Comparison of ENCODE assay signal across 10 cellular contexts in the genomic region with DNA sequence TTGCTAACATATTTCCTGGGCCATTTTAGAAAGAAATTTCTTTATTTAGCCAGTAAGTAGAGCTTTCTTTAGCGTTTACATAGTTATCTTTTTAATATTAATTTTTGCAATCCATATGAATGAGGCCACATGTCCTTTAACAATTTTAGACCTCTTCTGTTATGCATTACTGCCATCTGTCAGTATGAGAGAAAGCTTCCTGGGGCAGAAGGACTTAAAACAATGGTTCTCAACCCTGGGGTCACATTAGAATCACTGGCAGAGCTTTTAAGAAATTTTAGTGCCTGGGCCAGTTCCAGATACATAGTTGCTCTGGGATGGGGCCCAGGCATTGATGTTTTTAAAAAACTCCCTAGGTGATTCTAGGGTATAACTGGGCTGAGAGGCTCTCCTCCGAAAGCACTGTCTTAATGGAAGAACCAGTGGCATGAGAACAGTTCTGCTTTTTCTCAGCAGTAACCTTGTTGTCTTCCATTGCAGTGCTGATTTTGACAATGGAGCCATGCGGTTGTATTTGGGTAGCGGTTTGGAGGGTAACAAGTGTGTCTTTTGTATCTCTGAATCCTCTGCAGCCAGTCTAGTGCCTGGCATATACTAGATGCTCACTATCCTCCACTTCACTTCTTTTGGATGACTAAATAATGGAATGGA.
DNase-seq lines count a peak whose midpoint lies in the region; ATAC-seq and TF ChIP-seq lines count a peak whose summit lies in the region.
"Had no signal": no experiment of that assay in that cellular context is flagged by ENCODE, and none has a peak within 500 bp of the region (broad histone marks: within the 10 kb centered on the region; RNA-seq: fewer than 3 reads in every experiment).

No MANE protein-coding gene starts in this region.

- no peaks in the 10 kb centered on the region for H3K36me3 ChIP-seq in HAP-1 (replicated peaks)

- peaks cover 35% of the 10 kb centered on the region for H3K4me1 ChIP-seq in mononuclear cell (ENCODE audit: insufficient read depth, low read length)
- peaks cover 6% of the 10 kb centered on the region; the same call in 1 of the 2 replicates for H3K4me1 ChIP-seq in HAP-1

- no peak overlapping the region for H3K4me3 Mint-ChIP-seq in activated T-helper 1 cell treated with anti-CD3 and anti-CD28 coated beads, Interleukin-12 subunit alpha, Interleukin-12 subunit beta, Interleukin-2, Interleukin-4 antibody, amounts not matched to agents 30 ng/mL and 10 ng/mL and 1 ng/mL, durations not matched to agents 14 hours and 24 hours and 36 hours

- peak overlapping the region; percentile 62 for H3K4me3 ChIP-seq in GM08714 (ENCODE audit: low read length)
- H3K4me3 ChIP-seq in mononuclear cell (ENCODE audit: low read length), result peak overlapping the region; percentile 47
- no peak overlapping the region for H3K4me3 ChIP-seq in HAP-1

- no peaks in the 10 kb centered on the region for H3K4me1 Mint-ChIP-seq in activated T-helper 1 cell treated with anti-CD3 and anti-CD28 coated beads, Interleukin-12 subunit alpha, Interleukin-12 subunit beta, Interleukin-2, Interleukin-4 antibody, amounts not matched to agents 30 ng/mL and 10 ng/mL and 1 ng/mL, durations not matched to agents 14 hours and 24 hours and 36 hours (ENCODE audit: low read depth)

- no peak for DNase-seq in mesenteric fat pad (ENCODE audit: low spot score)
- no peak for DNase-seq in HAP-1 (ENCODE audit: low spot score in 2 of 2)
- DNase-seq in activated T-helper 1 cell treated with anti-CD3 and anti-CD28 coated beads, Interleukin-12 subunit alpha, Interleukin-12 subunit beta, Interleukin-2, Interleukin-4 antibody, amounts not matched to agents 30 ng/mL and 10 ng/mL and 1 ng/mL, durations not matched to agents 14 hours and 24 hours and 36 hours (ENCODE audit: low spot score), result no peak
- DNase-seq: GF-D8, retina had no signal

- ATAC-seq in GM21825 (IDR thresholded peaks at IDR 0.05; ENCODE audit: unreplicated experiment), result peak; percentile 37
- ATAC-seq in HG03045 (IDR thresholded peaks at IDR 0.05; ENCODE audit: unreplicated experiment), result no peak

- intact Hi-C loops in activated T-helper 1 cell treated with anti-CD3 and anti-CD28 coated beads, Interleukin-12 subunit alpha, Interleukin-12 subunit beta, Interleukin-2, Interleukin-4 antibody, amounts not matched to agents 30 ng/mL and 10 ng/mL and 1 ng/mL, durations not matched to agents 14 hours and 24 hours and 36 hours (cut with micrococcal nuclease), result loop anchor here (10.0 kb wide), 1 partner anchor 80 kb away; no protein-coding TSS in a partner anchor

- TF ChIP-seq CTCF in VCaP (conservative IDR thresholded peaks at IDR 0.05), result peak; percentile 48

- H3K9me3 Mint-ChIP-seq in activated T-helper 1 cell treated with anti-CD3 and anti-CD28 coated beads, Interleukin-12 subunit alpha, Interleukin-12 subunit beta, Interleukin-2, Interleukin-4 antibody, amounts not matched to agents 30 ng/mL and 10 ng/mL and 1 ng/mL, durations not matched to agents 14 hours and 24 hours and 36 hours, result peaks cover 4% of the 10 kb centered on the region

- H3K9me3 ChIP-seq in mononuclear cell (ENCODE audit: low read depth, low read length) (no peaks in the 10 kb centered on the region), HAP-1 (no peaks in the 10 kb centered on the region)

- H3K27ac Mint-ChIP-seq in activated T-helper 1 cell treated with anti-CD3 and anti-CD28 coated beads, Interleukin-12 subunit alpha, Interleukin-12 subunit beta, Interleukin-2, Interleukin-4 antibody, amounts not matched to agents 30 ng/mL and 10 ng/mL and 1 ng/mL, durations not matched to agents 14 hours and 24 hours and 36 hours, result no peak overlapping the region

- H3K27me3 ChIP-seq in mononuclear cell (ENCODE audit: insufficient read depth, low read length) (no peaks in the 10 kb centered on the region), HAP-1 (ENCODE audit: low read depth) (no peaks in the 10 kb centered on the region)

- no peaks in the 10 kb centered on the region for H3K36me3 Mint-ChIP-seq in activated T-helper 1 cell treated with anti-CD3 and anti-CD28 coated beads, Interleukin-12 subunit alpha, Interleukin-12 subunit beta, Interleukin-2, Interleukin-4 antibody, amounts not matched to agents 30 ng/mL and 10 ng/mL and 1 ng/mL, durations not matched to agents 14 hours and 24 hours and 36 hours (ENCODE audit: low read depth)

- H3K27ac ChIP-seq in VCaP, result no peak overlapping the region

- in situ Hi-C loops in HAP-1 (cut with MboI; ENCODE audit: low sequenced_read_pairs), result no loop called here

- H3K27me3 Mint-ChIP-seq in activated T-helper 1 cell treated with anti-CD3 and anti-CD28 coated beads, Interleukin-12 subunit alpha, Interleukin-12 subunit beta, Interleukin-2, Interleukin-4 antibody, amounts not matched to agents 30 ng/mL and 10 ng/mL and 1 ng/mL, durations not matched to agents 14 hours and 24 hours and 36 hours (ENCODE audit: insufficient read depth), result no peaks in the 10 kb centered on the region
